ENCODE assay signal across 8 cellular contexts in the genomic region with DNA sequence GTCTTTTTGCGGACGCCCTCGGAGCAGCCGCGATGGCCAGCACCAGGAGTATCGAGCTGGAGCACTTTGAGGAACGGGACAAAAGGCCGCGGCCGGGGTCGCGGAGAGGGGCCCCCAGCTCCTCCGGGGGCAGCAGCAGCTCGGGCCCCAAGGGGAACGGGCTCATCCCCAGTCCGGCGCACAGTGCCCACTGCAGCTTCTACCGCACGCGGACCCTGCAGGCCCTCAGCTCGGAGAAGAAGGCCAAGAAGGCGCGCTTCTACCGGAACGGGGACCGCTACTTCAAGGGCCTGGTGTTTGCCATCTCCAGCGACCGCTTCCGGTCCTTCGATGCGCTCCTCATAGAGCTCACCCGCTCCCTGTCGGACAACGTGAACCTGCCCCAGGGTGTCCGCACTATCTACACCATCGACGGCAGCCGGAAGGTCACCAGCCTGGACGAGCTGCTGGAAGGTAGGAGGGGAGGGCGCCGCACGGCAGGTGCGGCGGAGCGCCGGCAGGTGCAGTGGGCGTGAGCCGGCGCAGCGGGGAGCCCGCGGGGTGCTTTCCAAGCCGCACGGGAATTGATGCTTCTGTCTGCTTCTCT. TPM values are rescaled to one million over a fixed set of nuclear protein-coding genes. Genes with fewer than 3 reads are reported as not detected.
DNase-seq lines count a peak whose midpoint lies in the region; ATAC-seq lines count a peak whose summit lies in the region.

No MANE protein-coding gene starts in this region.

- peak overlapping the region in 6 of 7 donors; percentile 58 to 81 (median 68) for H3K4me3 Mint-ChIP-seq in CD8-positive, alpha-beta memory T cell
- peak overlapping the region; percentile 54 for H3K4me3 Mint-ChIP-seq in activated T-helper 1 cell treated with anti-CD3 and anti-CD28 coated beads, Interleukin-12 subunit alpha, Interleukin-12 subunit beta, Interleukin-2, Interleukin-4 antibody, amounts not matched to agents 30 ng/mL and 10 ng/mL and 1 ng/mL, durations not matched to agents 14 hours and 24 hours and 36 hours

- POLR2A ChIA-PET in CD8-positive, alpha-beta memory T cell (lab: Charles Lee): no interaction called here

- H3K36me3 ChIP-seq in CD8-positive, alpha-beta memory T cell (ENCODE audit: insufficient read depth, low read length): no peaks in the 10 kb centered on the region

- CTCF ChIA-PET in CD8-positive, alpha-beta memory T cell (lab: Charles Lee): no interaction called here

- peaks cover 29 to 61% of the 10 kb centered on the region in 2 donors for H3K27me3 Mint-ChIP-seq in CD8-positive, alpha-beta memory T cell
- peaks cover 53% of the 10 kb centered on the region for H3K27me3 Mint-ChIP-seq in activated T-helper 1 cell treated with anti-CD3 and anti-CD28 coated beads, Interleukin-12 subunit alpha, Interleukin-12 subunit beta, Interleukin-2, Interleukin-4 antibody, amounts not matched to agents 30 ng/mL and 10 ng/mL and 1 ng/mL, durations not matched to agents 14 hours and 24 hours and 36 hours (ENCODE audit: insufficient read depth)

- no peak overlapping the region for H3K4me3 ChIP-seq in CD8-positive, alpha-beta memory T cell (ENCODE audit: low read length)

- no peak overlapping the region for H3K27ac ChIP-seq in CD8-positive, alpha-beta memory T cell (ENCODE audit: low read depth, low read length)

- intact Hi-C loops in activated T-helper 1 cell treated with anti-CD3 and anti-CD28 coated beads, Interleukin-12 subunit alpha, Interleukin-12 subunit beta, Interleukin-2, Interleukin-4 antibody, amounts not matched to agents 30 ng/mL and 10 ng/mL and 1 ng/mL, durations not matched to agents 14 hours and 24 hours and 36 hours (cut with micrococcal nuclease): loop anchor here (1.0 kb wide), 1 partner anchor 98 kb away; no protein-coding TSS in a partner anchor

- H3K9me3 Mint-ChIP-seq in CD8-positive, alpha-beta memory T cell: peaks cover 0 to 12% (median 2%) of the 10 kb centered on the region in 5 donors
- H3K9me3 Mint-ChIP-seq in activated T-helper 1 cell treated with anti-CD3 and anti-CD28 coated beads, Interleukin-12 subunit alpha, Interleukin-12 subunit beta, Interleukin-2, Interleukin-4 antibody, amounts not matched to agents 30 ng/mL and 10 ng/mL and 1 ng/mL, durations not matched to agents 14 hours and 24 hours and 36 hours: no peaks in the 10 kb centered on the region

- H3K9me3 ChIP-seq in CD8-positive, alpha-beta memory T cell (ENCODE audit: low read length): no peaks in the 10 kb centered on the region

- no peaks in the 10 kb centered on the region for H3K36me3 Mint-ChIP-seq in CD8-positive, alpha-beta memory T cell
- H3K36me3 Mint-ChIP-seq in activated T-helper 1 cell treated with anti-CD3 and anti-CD28 coated beads, Interleukin-12 subunit alpha, Interleukin-12 subunit beta, Interleukin-2, Interleukin-4 antibody, amounts not matched to agents 30 ng/mL and 10 ng/mL and 1 ng/mL, durations not matched to agents 14 hours and 24 hours and 36 hours (ENCODE audit: low read depth): no peaks in the 10 kb centered on the region

- no peak for DNase-seq in CD8-positive, alpha-beta memory T cell
- DNase-seq in NCI-H1092 (lab: John Stamatoyannopoulos, UW) (peak; percentile 42), germinal center (ENCODE audit: low spot score) (peak; percentile 30), occipital lobe (lab: John Stamatoyannopoulos, UW) (peak; percentile 44), MV-4-11 (lab: John Stamatoyannopoulos, UW) (no peak), GDM1 (lab: John Stamatoyannopoulos, UW) (no peak)
- no peak for DNase-seq in activated T-helper 1 cell treated with anti-CD3 and anti-CD28 coated beads, Interleukin-12 subunit alpha, Interleukin-12 subunit beta, Interleukin-2, Interleukin-4 antibody, amounts not matched to agents 30 ng/mL and 10 ng/mL and 1 ng/mL, durations not matched to agents 14 hours and 24 hours and 36 hours (ENCODE audit: low spot score)

- peak; percentile 57 for ATAC-seq in GM19438 (IDR thresholded peaks at IDR 0.05; ENCODE audit: low read depth, unreplicated experiment)

- peaks cover 15% of the 10 kb centered on the region for H3K27me3 ChIP-seq in CD8-positive, alpha-beta memory T cell (ENCODE audit: insufficient read depth, low read length, poor library complexity, severe bottlenecking)

- peaks cover 3 to 9% (median 6%) of the 10 kb centered on the region in 3 donors for H3K4me1 Mint-ChIP-seq in CD8-positive, alpha-beta memory T cell
- H3K4me1 Mint-ChIP-seq in activated T-helper 1 cell treated with anti-CD3 and anti-CD28 coated beads, Interleukin-12 subunit alpha, Interleukin-12 subunit beta, Interleukin-2, Interleukin-4 antibody, amounts not matched to agents 30 ng/mL and 10 ng/mL and 1 ng/mL, durations not matched to agents 14 hours and 24 hours and 36 hours (ENCODE audit: low read depth): no peaks in the 10 kb centered on the region

- no peaks in the 10 kb centered on the region for H3K4me1 ChIP-seq in CD8-positive, alpha-beta memory T cell (ENCODE audit: insufficient read depth, low read length)

- H3K27ac Mint-ChIP-seq in CD8-positive, alpha-beta memory T cell: no peak overlapping the region
- H3K27ac Mint-ChIP-seq in activated T-helper 1 cell treated with anti-CD3 and anti-CD28 coated beads, Interleukin-12 subunit alpha, Interleukin-12 subunit beta, Interleukin-2, Interleukin-4 antibody, amounts not matched to agents 30 ng/mL and 10 ng/mL and 1 ng/mL, durations not matched to agents 14 hours and 24 hours and 36 hours: no peak overlapping the region

RNA-seq across cellular contexts. Expression of a gene that starts 0.8 kb away (rescaled TPM):
- total RNA-seq in CD8-positive, alpha-beta memory T cell: not detected
- polyA plus RNA-seq in CD8-positive, alpha-beta memory T cell: not detected
- 0.08 TPM in 1 of 2 replicates, not detected in the other for total RNA-seq in activated T-helper 1 cell treated with anti-CD3 and anti-CD28 coated beads, Interleukin-12 subunit alpha, Interleukin-12 subunit beta, Interleukin-2, Interleukin-4 antibody, amounts not matched to agents 30 ng/mL and 10 ng/mL and 1 ng/mL, durations not matched to agents 14 hours and 24 hours and 36 hours
- 65.0 TPM for total RNA-seq in occipital lobe

Comparison
In these comparisons a context has a peak if more than half of its experiments do, and no peak if none do; other contexts are left out.
1. DNase-seq: peak in NCI-H1092 (single experiment), germinal center (single experiment) and occipital lobe (single experiment); none in CD8-positive, alpha-beta memory T cell (0 of 5), activated T-helper 1 cell treated with anti-CD3 and anti-CD28 coated beads, Interleukin-12 subunit alpha, Interleukin-12 subunit beta, Interleukin-2, Interleukin-4 antibody, amounts not matched to agents 30 ng/mL and 10 ng/mL and 1 ng/mL, durations not matched to agents 14 hours and 24 hours and 36 hours (single experiment), MV-4-11 (single experiment) and GDM1 (single experiment).
2. RNA of a gene that starts 0.8 kb away (total RNA-seq): 65.0 TPM in occipital lobe (single experiment); 0.08 TPM in activated T-helper 1 cell treated with anti-CD3 and anti-CD28 coated beads, Interleukin-12 subunit alpha, Interleukin-12 subunit beta, Interleukin-2, Interleukin-4 antibody, amounts not matched to agents 30 ng/mL and 10 ng/mL and 1 ng/mL, durations not matched to agents 14 hours and 24 hours and 36 hours and not detected in CD8-positive, alpha-beta memory T cell; every median in the first group is over 10 times any median in the second.